21 cellular contexts compared by ENCODE assay signal in the genomic region with DNA sequence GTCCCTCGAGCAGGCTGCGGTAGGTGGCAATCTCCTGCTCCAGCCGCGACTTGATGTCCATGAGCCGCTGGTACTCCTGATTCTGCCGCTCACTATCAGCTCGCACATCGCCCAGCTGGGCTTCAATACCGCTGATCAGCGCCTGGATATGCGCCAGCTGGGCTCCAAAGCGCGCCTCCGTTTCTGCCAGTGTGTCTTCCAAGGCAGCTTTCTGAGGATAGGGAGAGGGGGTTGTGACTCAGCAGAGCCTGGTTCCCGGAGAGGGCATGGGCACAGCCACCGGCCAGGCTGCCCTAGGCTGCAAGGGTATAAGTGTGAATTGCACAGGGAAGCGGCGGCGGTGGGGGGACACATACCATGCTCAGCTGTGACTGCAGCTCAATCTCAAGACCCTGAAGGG. TPM values are rescaled to one million over a fixed set of nuclear protein-coding genes. Genes with fewer than 3 reads are reported as not detected.
A peak's percentile ranks its signal among the peaks of the same experiment; 100 is the strongest.
DNase-seq lines count a peak whose midpoint lies in the region; ATAC-seq, FAIRE-seq and TF ChIP-seq lines count a peak whose summit lies in the region.
"Had no signal": no experiment of that assay in that cellular context is flagged by ENCODE, and none has a peak within 500 bp of the region (broad histone marks: within the 10 kb centered on the region; RNA-seq: fewer than 3 reads in every experiment).

No MANE protein-coding gene starts in this region.

- no peak overlapping the region for H4K8ac ChIP-seq in mesenchymal stem cell (ENCODE audit: low read length)

- no peak for DNase-seq in HepG2 (ENCODE audit: low spot score)
- no peak for DNase-seq in right lobe of liver
- no peak for DNase-seq in mesenchymal stem cell
- no peak for DNase-seq in NCI-H187 (lab: John Stamatoyannopoulos, UW)
- DNase-seq in D721Med (ENCODE audit: insufficient read length, low spot score): no peak
- no peak for DNase-seq in activated CD8-positive, alpha-beta memory T cell treated with anti-CD3 and anti-CD28 coated beads, Interleukin-2, amount 10 ng/mL, durations not matched to agents 7 days and 5 days
- DNase-seq: activated naive CD4-positive, alpha-beta T cell treated with Interleukin-2 at 50 U/mL for 16 hours; NCI-H2029 treated with DMSO at 0.1 percent for 48 hours; NCI-H774; RPMI8226; thyroid gland had no signal

- peak overlapping the region; percentile 42 to 56 for H2BK12ac ChIP-seq in mesenchymal stem cell (ENCODE audit: low read length in 2 of 2)

- TF ChIP-seq POLR2A in HepG2 (IDR thresholded peaks at IDR 0.05; ENCODE audit: insufficient read depth in 1 of 2, low read depth in 2 of 2, low read length in 2 of 2): no peak
- TF ChIP-seq POLR2A in right lobe of liver (IDR thresholded peaks at IDR 0.05): no peak

- no peak overlapping the region for H3K4me3 Mint-ChIP-seq in activated CD8-positive, alpha-beta memory T cell treated with anti-CD3 and anti-CD28 coated beads, Interleukin-2, amount 10 ng/mL, durations not matched to agents 7 days and 5 days

- peaks cover 0 to 2% of the 10 kb centered on the region in 2 experiments; a peak in 1 of 5 replicates for H3K36me3 ChIP-seq in HepG2 (replicated peaks in 1 of 2; ENCODE audit: control insufficient read depth in 1 of 2, insufficient read depth in 2 of 2, low read length in 2 of 2)
- no peaks in the 10 kb centered on the region for H3K36me3 ChIP-seq in right lobe of liver
- peaks cover 0 to 26% of the 10 kb centered on the region in 2 experiments for H3K36me3 ChIP-seq in mesenchymal stem cell (ENCODE audit: control insufficient read depth in 1 of 2, insufficient read depth in 2 of 2, low read depth in 1 of 2, low read length in 2 of 2)
- H3K36me3 ChIP-seq: ascending aorta, thyroid gland had no signal

- H3K4me2 ChIP-seq in HepG2 (ENCODE audit: low read depth, low read length) (no peak overlapping the region), mesenchymal stem cell (ENCODE audit: low read length, poor library complexity, severe bottlenecking) (no peak overlapping the region)

- H3K18ac ChIP-seq in mesenchymal stem cell (ENCODE audit: low read depth in 1 of 2, low read length in 2 of 2): peak overlapping the region; percentile 12 to 55

- H3K27me3 ChIP-seq in HepG2 (ENCODE audit: control insufficient read depth in 1 of 2, insufficient read depth in 2 of 2, low read length in 2 of 2) (peaks cover under 1 to 1% of the 10 kb centered on the region in 2 experiments; a peak in 2 of 5 replicates), right lobe of liver (peaks cover 0 to 8% of the 10 kb centered on the region in 2 donors), mesenchymal stem cell (ENCODE audit: control insufficient read depth in 1 of 2, insufficient read depth in 1 of 2, low read length in 2 of 2) (peaks cover 0 to 25% of the 10 kb centered on the region in 2 experiments)

- no peak overlapping the region for H2AK5ac ChIP-seq in mesenchymal stem cell (ENCODE audit: low read length, severe bottlenecking)

- H3K23ac ChIP-seq in mesenchymal stem cell (ENCODE audit: low read length in 2 of 2): no peak overlapping the region

- H3K27me3 Mint-ChIP-seq in activated CD8-positive, alpha-beta memory T cell treated with anti-CD3 and anti-CD28 coated beads, Interleukin-2, amount 10 ng/mL, durations not matched to agents 7 days and 5 days: peaks cover 30% of the 10 kb centered on the region

- no peaks in the 10 kb centered on the region for H4K20me1 ChIP-seq in HepG2 (ENCODE audit: insufficient read depth, low read length)

- H2BK120ac ChIP-seq in mesenchymal stem cell (ENCODE audit: low read depth, low read length): no peak overlapping the region

- TSS peak; percentile 22 for BruUV-seq in HepG2 (replicated peaks; lab: Mats Ljungman, UMichigan)

- no peak for TF ChIP-seq RAD21 in HepG2 (CRISPR knock-in tag; IDR thresholded peaks at IDR 0.05)

- H2AFZ ChIP-seq in HepG2 (ENCODE audit: low read length) (no peak overlapping the region), mesenchymal stem cell (ENCODE audit: low read depth, low read length) (no peak overlapping the region)

- H2BK5ac ChIP-seq in mesenchymal stem cell (ENCODE audit: low read depth, low read length, poor library complexity, severe bottlenecking): no peak overlapping the region

- CTCF ChIA-PET in HepG2 (lab: Yijun Ruan, JAX; ENCODE audit: low intra/inter-chr PET ratio, low total read pairs): no interaction called here
- CTCF ChIA-PET in activated CD8-positive, alpha-beta memory T cell treated with anti-CD3 and anti-CD28 coated beads, Interleukin-2, amount 10 ng/mL, durations not matched to agents 7 days and 5 days (lab: Charles Lee): no interaction called here

- H2BK15ac ChIP-seq in mesenchymal stem cell (ENCODE audit: low read depth, poor library complexity, severe bottlenecking): no peak overlapping the region

- H3K36me3 Mint-ChIP-seq in activated CD8-positive, alpha-beta memory T cell treated with anti-CD3 and anti-CD28 coated beads, Interleukin-2, amount 10 ng/mL, durations not matched to agents 7 days and 5 days: no peaks in the 10 kb centered on the region

- FAIRE-seq in HepG2 (lab: Jason Lieb, UNC) (no peak), D721Med (lab: Jason Lieb, UNC) (no peak)
- FAIRE-seq: islet of Langerhans had no signal

- intact Hi-C loops in HepG2 (cut with micrococcal nuclease; ENCODE audit: unreplicated experiment): loop anchor here (10.0 kb wide), 1 partner anchor 619 kb away; no protein-coding TSS in a partner anchor
- intact Hi-C loops in right lobe of liver (cut with DNase I): no loop called here

- ATAC-seq in HepG2: no peak
- ATAC-seq in right lobe of liver: no peak
- peak; percentile 66 for ATAC-seq in SK-N-SH treated with all-trans-retinoic acid at 6 μM for 48 hours
- no peak for ATAC-seq in HG03520 (IDR thresholded peaks at IDR 0.05; ENCODE audit: unreplicated experiment)
- no peak for ATAC-seq in activated CD8-positive, alpha-beta memory T cell treated with anti-CD3 and anti-CD28 coated beads, Interleukin-2, amount 10 ng/mL, durations not matched to agents 7 days and 5 days
- ATAC-seq: sciatic nerve had no signal

- H3K9me3 ChIP-seq in HepG2 (ENCODE audit: low read length) (no peaks in the 10 kb centered on the region), right lobe of liver (no peaks in the 10 kb centered on the region), mesenchymal stem cell (ENCODE audit: control insufficient read depth, low read length) (no peaks in the 10 kb centered on the region)
- H3K9me3 ChIP-seq: ascending aorta, thyroid gland had no signal

- in situ Hi-C loops in HepG2 (cut with HindIII; ENCODE audit: extremely low pct_ligation_motif_present, low pct_unique_long_range_greater_than_20kb): no loop called here

- TF ChIP-seq EP300 in HepG2 (IDR thresholded peaks at IDR 0.05; ENCODE audit: low read depth in 2 of 2, low read length in 2 of 2) (no peak), HepG2 (CRISPR knock-in tag; IDR thresholded peaks at IDR 0.05; ENCODE audit: borderline replicate concordance) (no peak)

- no peak overlapping the region for H3K4me3 ChIP-seq in HepG2 (replicated peaks in 1 of 3; ENCODE audit: insufficient read depth in 1 of 3, low read depth in 2 of 3, low read length in 3 of 3)
- no peak overlapping the region for H3K4me3 ChIP-seq in right lobe of liver
- no peak overlapping the region for H3K4me3 ChIP-seq in mesenchymal stem cell (ENCODE audit: insufficient read depth in 1 of 2, low read depth in 1 of 2, low read length in 2 of 2)
- H3K4me3 ChIP-seq: ascending aorta, coronary artery, thyroid gland had no signal

- H3K27ac ChIP-seq in HepG2 (ENCODE audit: extremely low read length, insufficient read depth, low read length) (no peak overlapping the region), right lobe of liver (no peak overlapping the region), mesenchymal stem cell (ENCODE audit: low read length, poor library complexity, severe bottlenecking) (no peak overlapping the region)
- H3K27ac ChIP-seq: ascending aorta, coronary artery, thyroid gland had no signal

- TF ChIP-seq CTCF in HepG2 (CRISPR knock-in tag; IDR thresholded peaks at IDR 0.05): no peak
- no peak for TF ChIP-seq CTCF in right lobe of liver (IDR thresholded peaks at IDR 0.05)
- no peak for TF ChIP-seq CTCF in D721Med (IDR thresholded peaks at IDR 0.05; ENCODE audit: insufficient read depth, missing control alignments)

- 97% methylated on average over 19 of the region's 19 CpGs for WGBS in HepG2 (ENCODE audit: low lambda C conversion rate)
- 78% methylated on average over 16 of the region's 19 CpGs for WGBS in right lobe of liver (ENCODE audit: insufficient coverage, low coverage, low lambda C conversion rate, missing lambda C conversion rate)
- WGBS in mesenchymal stem cell: 94% methylated on average over 19 of the region's 19 CpGs

- H3K27ac Mint-ChIP-seq in activated CD8-positive, alpha-beta memory T cell treated with anti-CD3 and anti-CD28 coated beads, Interleukin-2, amount 10 ng/mL, durations not matched to agents 7 days and 5 days: no peak overlapping the region

- H3K79me1 ChIP-seq in mesenchymal stem cell (replicated peaks; ENCODE audit: low read length, poor library complexity, severe bottlenecking): peaks cover 2% of the 10 kb centered on the region

- H3K4me1 ChIP-seq in HepG2 (ENCODE audit: insufficient read depth, low read length) (peaks cover 79% of the 10 kb centered on the region), right lobe of liver (no peaks in the 10 kb centered on the region), mesenchymal stem cell (ENCODE audit: control insufficient read depth, insufficient read depth, low read depth, low read length) (peaks cover 46% of the 10 kb centered on the region)

- H3K4ac ChIP-seq in mesenchymal stem cell (ENCODE audit: low read depth in 1 of 2, low read length in 2 of 2): no peak overlapping the region

- no peaks in the 10 kb centered on the region for H3K9me3 Mint-ChIP-seq in activated CD8-positive, alpha-beta memory T cell treated with anti-CD3 and anti-CD28 coated beads, Interleukin-2, amount 10 ng/mL, durations not matched to agents 7 days and 5 days (ENCODE audit: low read depth)

- peaks cover 7% of the 10 kb centered on the region for H3K79me2 ChIP-seq in HepG2 (ENCODE audit: insufficient read depth, low read length)

- peak overlapping the region in 1 of 2 experiments; percentile 39 for H3K14ac ChIP-seq in mesenchymal stem cell (ENCODE audit: low read length in 2 of 2)

- POLR2A ChIA-PET in HepG2 (lab: Yijun Ruan, JAX): no interaction called here

- H4K91ac ChIP-seq in mesenchymal stem cell (ENCODE audit: low read length): peak overlapping the region; percentile 62

- H3K9ac ChIP-seq in HepG2 (ENCODE audit: insufficient read depth, low read depth, low read length) (no peak overlapping the region), mesenchymal stem cell (ENCODE audit: low read length) (no peak overlapping the region)

- H3K4me1 Mint-ChIP-seq in activated CD8-positive, alpha-beta memory T cell treated with anti-CD3 and anti-CD28 coated beads, Interleukin-2, amount 10 ng/mL, durations not matched to agents 7 days and 5 days: no peaks in the 10 kb centered on the region

RNA-seq across cellular contexts. Expression of a gene that starts 4.3 kb away (rescaled TPM):
- total RNA-seq in HepG2 (2016; rRNA removed; fragmentation: Illumina TruSeq; extraction: Trizol) (114 and 131 TPM in 2 replicates), right lobe of liver (1 to 10 TPM in 5 of 6 experiments, under 1 TPM in 1; 0.87 to 4.3 (median 2.5) TPM)
- 56.4 and 59.6 TPM in 2 replicates for total RNA-seq in HepG2 (2016; cell fraction: cytosol; rRNA removed; fragmentation: Illumina TruSeq; extraction: Trizol; ENCODE audit: low read depth)
- 112 and 133 TPM in 2 replicates for total RNA-seq in HepG2 (2016; cell fraction: insoluble cytoplasmic fraction; rRNA removed; fragmentation: Illumina TruSeq; extraction: Trizol)
- total RNA-seq in HepG2 (2016; cell fraction: membrane; rRNA removed; fragmentation: Illumina TruSeq; extraction: Trizol): 51.6 and 55.7 TPM in 2 replicates
- total RNA-seq in HepG2 (2016; cell fraction: nucleus; rRNA removed; fragmentation: Illumina TruSeq; extraction: Trizol): 57.9 and 58.1 TPM in 2 replicates
- polyA plus RNA-seq in HepG2 (2011; rRNA removed): 142 and 154 TPM in 2 replicates
- polyA plus RNA-seq in HepG2 (2011; cell fraction: cytosol; rRNA removed): 133 and 195 TPM in 2 replicates
- 87.0 and 93.3 TPM in 2 replicates for polyA plus RNA-seq in HepG2 (2011; cell fraction: nucleus; rRNA removed)
- polyA plus RNA-seq in HepG2 (2012): 47.9 and 55.2 TPM in 2 replicates
- polyA plus RNA-seq in HepG2 (2016; cell fraction: cytosol; fragmentation: Illumina TruSeq; extraction: Trizol; ENCODE audit: low read depth): 48.0 and 50.3 TPM in 2 replicates
- 100 and 108 TPM in 2 replicates for polyA plus RNA-seq in HepG2 (2016; cell fraction: insoluble cytoplasmic fraction; fragmentation: Illumina TruSeq; extraction: Trizol; ENCODE audit: low read depth)
- polyA plus RNA-seq in HepG2 (2016; cell fraction: membrane; fragmentation: Illumina TruSeq; extraction: Trizol; ENCODE audit: low read depth): 41.2 and 41.6 TPM in 2 replicates
- 79.3 and 85.0 TPM in 2 replicates for polyA plus RNA-seq in HepG2 (2016; cell fraction: nucleus; fragmentation: Illumina TruSeq; extraction: Trizol; ENCODE audit: insufficient read depth, low read depth)
- 163 and 173 TPM in 2 replicates for polyA minus RNA-seq in HepG2 (2011; rRNA and poly(A)+ RNA removed; ENCODE audit: low replicate concordance)
- polyA minus RNA-seq in HepG2 (2011; cell fraction: cytosol; rRNA and poly(A)+ RNA removed): 82.1 and 108 TPM in 2 replicates
- polyA minus RNA-seq in HepG2 (2011; cell fraction: nucleus; rRNA and poly(A)+ RNA removed): 23.6 and 27.8 TPM in 2 replicates
- polyA plus RNA-seq in mesenchymal stem cell (2013, experiment 1 of 2): 92.7 TPM
- 91.5 TPM for polyA plus RNA-seq in mesenchymal stem cell (2013, experiment 2 of 2)
- total RNA-seq in activated CD8-positive, alpha-beta memory T cell treated with anti-CD3 and anti-CD28 coated beads, Interleukin-2, amount 10 ng/mL, durations not matched to agents 7 days and 5 days: not detected
- total RNA-seq: T-helper 2 cell treated with Interferon-gamma antibody and Interleukin-4, amounts not matched to agents 100 ng/mL and 5 ng/mL, for 36 hours had no signal

RNA-seq across cellular contexts. Expression of a gene that starts 5.1 kb away (rescaled TPM):
- total RNA-seq in HepG2 (2016; rRNA removed; fragmentation: Illumina TruSeq; extraction: Trizol): 0.46 and 0.94 TPM in 2 replicates
- total RNA-seq in HepG2 (2016; cell fraction: cytosol; rRNA removed; fragmentation: Illumina TruSeq; extraction: Trizol; ENCODE audit: low read depth): 0.26 and 0.30 TPM in 2 replicates
- total RNA-seq in HepG2 (2016; cell fraction: insoluble cytoplasmic fraction; rRNA removed; fragmentation: Illumina TruSeq; extraction: Trizol): 0.52 and 0.62 TPM in 2 replicates
- total RNA-seq in HepG2 (2016; cell fraction: membrane; rRNA removed; fragmentation: Illumina TruSeq; extraction: Trizol): 0.53 and 0.59 TPM in 2 replicates
- total RNA-seq in HepG2 (2016; cell fraction: nucleus; rRNA removed; fragmentation: Illumina TruSeq; extraction: Trizol): 0.63 and 1.2 TPM in 2 replicates
- 0.63 and 1.2 TPM in 2 replicates for polyA plus RNA-seq in HepG2 (2011; rRNA removed)
- 0.85 and 0.87 TPM in 2 replicates for polyA plus RNA-seq in HepG2 (2011; cell fraction: cytosol; rRNA removed)
- polyA plus RNA-seq in HepG2 (2011; cell fraction: nucleus; rRNA removed): 1.6 and 2.2 TPM in 2 replicates
- 0.27 and 0.33 TPM in 2 replicates for polyA plus RNA-seq in HepG2 (2012)
- polyA plus RNA-seq in HepG2 (2016; cell fraction: cytosol; fragmentation: Illumina TruSeq; extraction: Trizol; ENCODE audit: low read depth): 0.18 and 0.42 TPM in 2 replicates
- 0.56 and 0.61 TPM in 2 replicates for polyA plus RNA-seq in HepG2 (2016; cell fraction: insoluble cytoplasmic fraction; fragmentation: Illumina TruSeq; extraction: Trizol; ENCODE audit: low read depth)
- 0.31 and 0.50 TPM in 2 replicates for polyA plus RNA-seq in HepG2 (2016; cell fraction: membrane; fragmentation: Illumina TruSeq; extraction: Trizol; ENCODE audit: low read depth)
- 1.0 TPM in 2 replicates for polyA plus RNA-seq in HepG2 (2016; cell fraction: nucleus; fragmentation: Illumina TruSeq; extraction: Trizol; ENCODE audit: insufficient read depth, low read depth)
- polyA minus RNA-seq in HepG2 (2011; rRNA and poly(A)+ RNA removed; ENCODE audit: low replicate concordance): 0.28 and 4.2 TPM in 2 replicates
- 1.1 TPM in 1 of 2 replicates, not detected in the other for polyA minus RNA-seq in HepG2 (2011; cell fraction: cytosol; rRNA and poly(A)+ RNA removed)
- 0.39 and 0.62 TPM in 2 replicates for polyA minus RNA-seq in HepG2 (2011; cell fraction: nucleus; rRNA and poly(A)+ RNA removed)
- not detected for total RNA-seq in right lobe of liver
- polyA plus RNA-seq in mesenchymal stem cell (2013, experiment 1 of 2): 0.46 TPM
- polyA plus RNA-seq in mesenchymal stem cell (2013, experiment 2 of 2): 0.52 TPM
- not detected for total RNA-seq in activated CD8-positive, alpha-beta memory T cell treated with anti-CD3 and anti-CD28 coated beads, Interleukin-2, amount 10 ng/mL, durations not matched to agents 7 days and 5 days
- total RNA-seq: mesenteric fat pad; T-helper 2 cell treated with Interferon-gamma antibody and Interleukin-4, amounts not matched to agents 100 ng/mL and 5 ng/mL, for 36 hours had no signal

RNA-seq across cellular contexts. Expression of a gene that starts 18.4 kb away (rescaled TPM):
- total RNA-seq in HepG2 (2016; rRNA removed; fragmentation: Illumina TruSeq; extraction: Trizol) (not detected in 2 replicates), right lobe of liver (1 to 10 TPM in 1 of 6 experiments, not detected in 5; 1.6 TPM)
- total RNA-seq in HepG2 (2016; cell fraction: cytosol; rRNA removed; fragmentation: Illumina TruSeq; extraction: Trizol; ENCODE audit: low read depth): not detected in 2 replicates
- not detected in 2 replicates for total RNA-seq in HepG2 (2016; cell fraction: insoluble cytoplasmic fraction; rRNA removed; fragmentation: Illumina TruSeq; extraction: Trizol)
- total RNA-seq in HepG2 (2016; cell fraction: membrane; rRNA removed; fragmentation: Illumina TruSeq; extraction: Trizol): not detected in 2 replicates
- total RNA-seq in HepG2 (2016; cell fraction: nucleus; rRNA removed; fragmentation: Illumina TruSeq; extraction: Trizol): not detected in 2 replicates
- 0.30 TPM in 1 of 2 replicates, not detected in the other for polyA plus RNA-seq in HepG2 (2011; rRNA removed)
- polyA plus RNA-seq in HepG2 (2011; cell fraction: cytosol; rRNA removed): 0.05 TPM in 1 of 2 replicates, not detected in the other
- 0.09 TPM in 1 of 2 replicates, not detected in the other for polyA plus RNA-seq in HepG2 (2011; cell fraction: nucleus; rRNA removed)
- not detected in 2 replicates for polyA plus RNA-seq in HepG2 (2012)
- polyA plus RNA-seq in HepG2 (2016; cell fraction: cytosol; fragmentation: Illumina TruSeq; extraction: Trizol; ENCODE audit: low read depth): not detected in 2 replicates
- polyA plus RNA-seq in HepG2 (2016; cell fraction: insoluble cytoplasmic fraction; fragmentation: Illumina TruSeq; extraction: Trizol; ENCODE audit: low read depth): not detected in 2 replicates
- polyA plus RNA-seq in HepG2 (2016; cell fraction: membrane; fragmentation: Illumina TruSeq; extraction: Trizol; ENCODE audit: low read depth): not detected in 2 replicates
- polyA plus RNA-seq in HepG2 (2016; cell fraction: nucleus; fragmentation: Illumina TruSeq; extraction: Trizol; ENCODE audit: insufficient read depth, low read depth): not detected in 2 replicates
- 0.70 TPM in 1 of 2 replicates, not detected in the other for polyA minus RNA-seq in HepG2 (2011; rRNA and poly(A)+ RNA removed; ENCODE audit: low replicate concordance)
- polyA minus RNA-seq in HepG2 (2011; cell fraction: cytosol; rRNA and poly(A)+ RNA removed): not detected in 2 replicates
- not detected in 2 replicates for polyA minus RNA-seq in HepG2 (2011; cell fraction: nucleus; rRNA and poly(A)+ RNA removed)
- not detected for polyA plus RNA-seq in mesenchymal stem cell (2013, experiment 1 of 2)
- polyA plus RNA-seq in mesenchymal stem cell (2013, experiment 2 of 2): not detected
- total RNA-seq in activated CD8-positive, alpha-beta memory T cell treated with anti-CD3 and anti-CD28 coated beads, Interleukin-2, amount 10 ng/mL, durations not matched to agents 7 days and 5 days: not detected
- total RNA-seq: mesenteric fat pad; T-helper 2 cell treated with Interferon-gamma antibody and Interleukin-4, amounts not matched to agents 100 ng/mL and 5 ng/mL, for 36 hours had no signal
- polyA plus RNA-seq: AG04450 had no signal

RNA-seq across cellular contexts. Expression of a gene that starts 34.1 kb away (rescaled TPM):
- total RNA-seq in HepG2 (2016; rRNA removed; fragmentation: Illumina TruSeq; extraction: Trizol) (not detected in 2 replicates), right lobe of liver (not detected)
- total RNA-seq in HepG2 (2016; cell fraction: cytosol; rRNA removed; fragmentation: Illumina TruSeq; extraction: Trizol; ENCODE audit: low read depth): not detected in 2 replicates
- total RNA-seq in HepG2 (2016; cell fraction: insoluble cytoplasmic fraction; rRNA removed; fragmentation: Illumina TruSeq; extraction: Trizol): not detected in 2 replicates
- not detected in 2 replicates for total RNA-seq in HepG2 (2016; cell fraction: membrane; rRNA removed; fragmentation: Illumina TruSeq; extraction: Trizol)
- total RNA-seq in HepG2 (2016; cell fraction: nucleus; rRNA removed; fragmentation: Illumina TruSeq; extraction: Trizol): not detected in 2 replicates
- polyA plus RNA-seq in HepG2 (2011; rRNA removed): not detected in 2 replicates
- not detected in 2 replicates for polyA plus RNA-seq in HepG2 (2011; cell fraction: cytosol; rRNA removed)
- not detected in 2 replicates for polyA plus RNA-seq in HepG2 (2011; cell fraction: nucleus; rRNA removed)
- not detected in 2 replicates for polyA plus RNA-seq in HepG2 (2012)
- polyA plus RNA-seq in HepG2 (2016; cell fraction: cytosol; fragmentation: Illumina TruSeq; extraction: Trizol; ENCODE audit: low read depth): not detected in 2 replicates
- not detected in 2 replicates for polyA plus RNA-seq in HepG2 (2016; cell fraction: insoluble cytoplasmic fraction; fragmentation: Illumina TruSeq; extraction: Trizol; ENCODE audit: low read depth)
- polyA plus RNA-seq in HepG2 (2016; cell fraction: membrane; fragmentation: Illumina TruSeq; extraction: Trizol; ENCODE audit: low read depth): not detected in 2 replicates
- polyA plus RNA-seq in HepG2 (2016; cell fraction: nucleus; fragmentation: Illumina TruSeq; extraction: Trizol; ENCODE audit: insufficient read depth, low read depth): not detected in 2 replicates
- not detected in 2 replicates for polyA minus RNA-seq in HepG2 (2011; rRNA and poly(A)+ RNA removed; ENCODE audit: low replicate concordance)
- not detected in 2 replicates for polyA minus RNA-seq in HepG2 (2011; cell fraction: cytosol; rRNA and poly(A)+ RNA removed)
- not detected in 2 replicates for polyA minus RNA-seq in HepG2 (2011; cell fraction: nucleus; rRNA and poly(A)+ RNA removed)
- polyA plus RNA-seq in mesenchymal stem cell (2013, experiment 1 of 2): 0.11 TPM
- polyA plus RNA-seq in mesenchymal stem cell (2013, experiment 2 of 2): 0.11 TPM
- not detected for total RNA-seq in activated CD8-positive, alpha-beta memory T cell treated with anti-CD3 and anti-CD28 coated beads, Interleukin-2, amount 10 ng/mL, durations not matched to agents 7 days and 5 days
- total RNA-seq: ascending aorta; epithelial cell of proximal tubule; mesenteric fat pad; sciatic nerve; T-helper 2 cell treated with Interferon-gamma antibody and Interleukin-4, amounts not matched to agents 100 ng/mL and 5 ng/mL, for 36 hours; thyroid gland had no signal
- polyA plus RNA-seq: AG04450 had no signal

RNA-seq across cellular contexts. Expression of a gene that starts 42.8 kb away (rescaled TPM):
- total RNA-seq in HepG2 (2016; rRNA removed; fragmentation: Illumina TruSeq; extraction: Trizol) (not detected in 2 replicates), right lobe of liver (not detected)
- not detected in 2 replicates for total RNA-seq in HepG2 (2016; cell fraction: cytosol; rRNA removed; fragmentation: Illumina TruSeq; extraction: Trizol; ENCODE audit: low read depth)
- not detected in 2 replicates for total RNA-seq in HepG2 (2016; cell fraction: insoluble cytoplasmic fraction; rRNA removed; fragmentation: Illumina TruSeq; extraction: Trizol)
- total RNA-seq in HepG2 (2016; cell fraction: membrane; rRNA removed; fragmentation: Illumina TruSeq; extraction: Trizol): not detected in 2 replicates
- total RNA-seq in HepG2 (2016; cell fraction: nucleus; rRNA removed; fragmentation: Illumina TruSeq; extraction: Trizol): not detected in 2 replicates
- polyA plus RNA-seq in HepG2 (2011; rRNA removed): not detected in 2 replicates
- polyA plus RNA-seq in HepG2 (2011; cell fraction: cytosol; rRNA removed): not detected in 2 replicates
- polyA plus RNA-seq in HepG2 (2011; cell fraction: nucleus; rRNA removed): not detected in 2 replicates
- polyA plus RNA-seq in HepG2 (2012): not detected in 2 replicates
- not detected in 2 replicates for polyA plus RNA-seq in HepG2 (2016; cell fraction: cytosol; fragmentation: Illumina TruSeq; extraction: Trizol; ENCODE audit: low read depth)
- polyA plus RNA-seq in HepG2 (2016; cell fraction: insoluble cytoplasmic fraction; fragmentation: Illumina TruSeq; extraction: Trizol; ENCODE audit: low read depth): not detected in 2 replicates
- not detected in 2 replicates for polyA plus RNA-seq in HepG2 (2016; cell fraction: membrane; fragmentation: Illumina TruSeq; extraction: Trizol; ENCODE audit: low read depth)
- not detected in 2 replicates for polyA plus RNA-seq in HepG2 (2016; cell fraction: nucleus; fragmentation: Illumina TruSeq; extraction: Trizol; ENCODE audit: insufficient read depth, low read depth)
- polyA minus RNA-seq in HepG2 (2011; rRNA and poly(A)+ RNA removed; ENCODE audit: low replicate concordance): not detected in 2 replicates
- not detected in 2 replicates for polyA minus RNA-seq in HepG2 (2011; cell fraction: cytosol; rRNA and poly(A)+ RNA removed)
- not detected in 2 replicates for polyA minus RNA-seq in HepG2 (2011; cell fraction: nucleus; rRNA and poly(A)+ RNA removed)
- not detected for polyA plus RNA-seq in mesenchymal stem cell (2013, experiment 1 of 2)
- polyA plus RNA-seq in mesenchymal stem cell (2013, experiment 2 of 2): not detected
- total RNA-seq in activated CD8-positive, alpha-beta memory T cell treated with anti-CD3 and anti-CD28 coated beads, Interleukin-2, amount 10 ng/mL, durations not matched to agents 7 days and 5 days: not detected
- total RNA-seq: ascending aorta; epithelial cell of proximal tubule; mesenteric fat pad; T-helper 2 cell treated with Interferon-gamma antibody and Interleukin-4, amounts not matched to agents 100 ng/mL and 5 ng/mL, for 36 hours; thyroid gland had no signal
- polyA plus RNA-seq: AG04450 had no signal

Comparison
In these comparisons a context has a peak if more than half of its experiments do, and no peak if none do; other contexts are left out.
1. RNA of a gene that starts 4.3 kb away (total RNA-seq): 51.6 to 133 TPM in HepG2; 0.87 to 4.3 TPM in right lobe of liver and not detected in activated CD8-positive, alpha-beta memory T cell treated with anti-CD3 and anti-CD28 coated beads, Interleukin-2, amount 10 ng/mL, durations not matched to agents 7 days and 5 days; every median in the first group is over 10 times any median in the second.